13 cellular contexts compared by ENCODE assay signal in genomic region chr7:50204576-50204975, GRCh38.
A peak's percentile ranks its signal among the peaks of the same experiment; 100 is the strongest.
DNase-seq lines count a peak whose midpoint lies in the region; TF ChIP-seq lines count a peak whose summit lies in the region.
"Had no signal": no experiment of that assay in that cellular context is flagged by ENCODE, and none has a peak within 500 bp of the region (broad histone marks: within the 10 kb centered on the region; RNA-seq: fewer than 3 reads in every experiment).

No MANE protein-coding gene starts in this region.

- H3K9ac ChIP-seq in OCI-LY1 (ENCODE audit: low read length), result peak overlapping the region; percentile 16; the same call in 1 of the 2 replicates

- H3K4me1 ChIP-seq in OCI-LY1 (ENCODE audit: insufficient read depth, low read length, severe bottlenecking) (peaks cover 41% of the 10 kb centered on the region), SJCRH30 (no peaks in the 10 kb centered on the region)
- H3K4me1 ChIP-seq: colonic mucosa, gastrocnemius medialis, SJSA1 had no signal

- TF ChIP-seq CTCF in OCI-LY1 (IDR thresholded peaks at IDR 0.05; ENCODE audit: low read length), result no peak

- no peaks in the 10 kb centered on the region for H3K9me2 ChIP-seq in OCI-LY1 (ENCODE audit: low read depth, low read length)

- H3K4me2 ChIP-seq in OCI-LY1 (ENCODE audit: low read length), result peak overlapping the region; percentile 10; the same call in 1 of the 2 replicates

- H3K36me3 Mint-ChIP-seq in activated naive CD8-positive, alpha-beta T cell treated with anti-CD3 and anti-CD28 coated beads for 36 hours, result peaks cover 20% of the 10 kb centered on the region

- no peak overlapping the region for H3K4me3 ChIP-seq in OCI-LY1 (ENCODE audit: low read depth, low read length, poor library complexity, severe bottlenecking)
- no peak overlapping the region for H3K4me3 ChIP-seq in SJCRH30
- H3K4me3 ChIP-seq: colonic mucosa, gastrocnemius medialis, SJSA1 had no signal

- H3K9me3 ChIP-seq in OCI-LY1 (ENCODE audit: low read length) (no peaks in the 10 kb centered on the region), SJCRH30 (replicated peaks) (no peaks in the 10 kb centered on the region)
- H3K9me3 ChIP-seq: colonic mucosa, gastrocnemius medialis, SJSA1 had no signal

- H3K9me3 Mint-ChIP-seq in activated naive CD8-positive, alpha-beta T cell treated with anti-CD3 and anti-CD28 coated beads for 36 hours, result peaks cover 4% of the 10 kb centered on the region

- peak in 4 of 6 experiments; percentile 31 to 47 (median 34) for DNase-seq in stimulated activated naive CD4-positive, alpha-beta T cell (lab: John Stamatoyannopoulos, UW)
- no peak for DNase-seq in stimulated activated naive CD4-positive, alpha-beta T cell treated with Interleukin-2 at 50 U/mL for 16 hours (lab: John Stamatoyannopoulos, UW)
- DNase-seq in activated naive CD8-positive, alpha-beta T cell treated with anti-CD3 and anti-CD28 coated beads for 36 hours, result no peak
- DNase-seq in NCI-H345 (lab: John Stamatoyannopoulos, UW) (no peak), amygdala (lab: John Stamatoyannopoulos, UW) (no peak), SJCRH30 (no peak)
- DNase-seq: DMS79, left ventricle myocardium superior had no signal

- H3K4me1 Mint-ChIP-seq in activated naive CD8-positive, alpha-beta T cell treated with anti-CD3 and anti-CD28 coated beads for 36 hours, result peaks cover 76% of the 10 kb centered on the region

- H3K27ac Mint-ChIP-seq in activated naive CD8-positive, alpha-beta T cell treated with anti-CD3 and anti-CD28 coated beads for 36 hours, result peak overlapping the region; percentile 66
- H3K27ac Mint-ChIP-seq: progenitor cell of endocrine pancreas had no signal

- H3K79me2 ChIP-seq in OCI-LY1 (ENCODE audit: insufficient read depth, low read length), result no peaks in the 10 kb centered on the region

- no peaks in the 10 kb centered on the region for H3K27me3 Mint-ChIP-seq in activated naive CD8-positive, alpha-beta T cell treated with anti-CD3 and anti-CD28 coated beads for 36 hours

- H4K20me1 ChIP-seq in OCI-LY1 (ENCODE audit: insufficient read depth, low read length), result no peaks in the 10 kb centered on the region

- H2AFZ ChIP-seq in OCI-LY1 (ENCODE audit: low read length), result peak overlapping the region; percentile 73

- no peaks in the 10 kb centered on the region for H3F3A ChIP-seq in OCI-LY1 (ENCODE audit: insufficient read depth, low read length)

- H3K27me3 ChIP-seq in OCI-LY1 (ENCODE audit: insufficient read depth, low read length) (no peaks in the 10 kb centered on the region), SJCRH30 (peaks cover 16% of the 10 kb centered on the region; the same call in 1 of the 2 replicates)
- H3K27me3 ChIP-seq: colonic mucosa, gastrocnemius medialis, SJSA1 had no signal

- no peaks in the 10 kb centered on the region for H3K36me3 ChIP-seq in OCI-LY1 (ENCODE audit: insufficient read depth, low read length)
- no peaks in the 10 kb centered on the region for H3K36me3 ChIP-seq in SJCRH30
- H3K36me3 ChIP-seq: colonic mucosa, gastrocnemius medialis, SJSA1 had no signal

- H3K27ac ChIP-seq in OCI-LY1 (ENCODE audit: low read depth, low read length, poor library complexity, severe bottlenecking) (peak overlapping the region; percentile 43), SJCRH30 (no peak overlapping the region)
- H3K27ac ChIP-seq: colonic mucosa, gastrocnemius medialis, SJSA1 had no signal

- no peak overlapping the region for H3K4me3 Mint-ChIP-seq in activated naive CD8-positive, alpha-beta T cell treated with anti-CD3 and anti-CD28 coated beads for 36 hours

Comparison
In these comparisons a context has a peak if more than half of its experiments do, and no peak if none do; other contexts are left out.
1. DNase-seq: peak in stimulated activated naive CD4-positive, alpha-beta T cell (4 of 6); none in stimulated activated naive CD4-positive, alpha-beta T cell treated with Interleukin-2 at 50 U/mL for 16 hours (single experiment), activated naive CD8-positive, alpha-beta T cell treated with anti-CD3 and anti-CD28 coated beads for 36 hours (single experiment), NCI-H345 (single experiment), amygdala (0 of 56) and SJCRH30 (0 of 2).